ENCODE assay signal across 22 cellular contexts in genomic region chr14:77063581-77064289, GRCh38. TPM values are rescaled to one million over a fixed set of nuclear protein-coding genes. Genes with fewer than 3 reads are reported as not detected.
DNase-seq lines count a peak whose midpoint lies in the region; ATAC-seq and TF ChIP-seq lines count a peak whose summit lies in the region.
"Had no signal": no experiment of that assay in that cellular context is flagged by ENCODE, and none has a peak within 500 bp of the region (broad histone marks: within the 10 kb centered on the region; RNA-seq: fewer than 3 reads in every experiment).

No MANE protein-coding gene starts in this region.

- no peak overlapping the region for H2BK12ac ChIP-seq in mesenchymal stem cell (ENCODE audit: low read length in 2 of 2)

- no peak overlapping the region for H3K4me2 ChIP-seq in mesenchymal stem cell (ENCODE audit: low read length, poor library complexity, severe bottlenecking)

- no peak overlapping the region for H3K4me3 ChIP-seq in right cardiac atrium (ENCODE audit: low read length)
- H3K4me3 ChIP-seq in cardiac fibroblast (replicated peaks in 1 of 2; ENCODE audit: low read depth in 2 of 2, low read length in 2 of 2) = no peak overlapping the region
- no peak overlapping the region for H3K4me3 ChIP-seq in mesenchymal stem cell (ENCODE audit: insufficient read depth in 1 of 2, low read depth in 1 of 2, low read length in 2 of 2)
- H3K4me3 ChIP-seq: prostate gland, uterus had no signal

- H3K9me3 ChIP-seq in right cardiac atrium (ENCODE audit: control insufficient read depth, low read length) (no peaks in the 10 kb centered on the region), mesenchymal stem cell (ENCODE audit: control insufficient read depth, low read length) (no peaks in the 10 kb centered on the region)
- H3K9me3 ChIP-seq: BE2C, prostate gland, uterus had no signal

- H3K4ac ChIP-seq in mesenchymal stem cell (ENCODE audit: low read depth in 1 of 2, low read length in 2 of 2) = no peak overlapping the region

- H3K18ac ChIP-seq in mesenchymal stem cell (ENCODE audit: low read depth in 1 of 2, low read length in 2 of 2) = no peak overlapping the region

- H3K4me1 Mint-ChIP-seq in activated T-cell treated with anti-CD3 and anti-CD28 coated beads, Interleukin-2, amount 50 U/mL, for 4 hours (ENCODE audit: low read depth) = peaks cover 4% of the 10 kb centered on the region
- H3K4me1 Mint-ChIP-seq in stimulated activated naive B cell treated with anti-CD40 and anti-IgM and Interleukin-4, amounts not matched to agents 10 μg/mL and 1 μg/mL and 100 μg/mL, for 72 hours = peaks cover 14 to 17% of the 10 kb centered on the region in 2 donors

- H2BK5ac ChIP-seq in mesenchymal stem cell (ENCODE audit: low read depth, low read length, poor library complexity, severe bottlenecking) = no peak overlapping the region

- H2AFZ ChIP-seq in mesenchymal stem cell (ENCODE audit: low read depth, low read length) = no peak overlapping the region

- 63% methylated on average over 12 of the region's 12 CpGs for WGBS in right cardiac atrium
- 94% methylated on average over 12 of the region's 12 CpGs for WGBS in mesenchymal stem cell

- H3K27me3 ChIP-seq in right cardiac atrium (ENCODE audit: control insufficient read depth, insufficient read depth) (no peaks in the 10 kb centered on the region), mesenchymal stem cell (ENCODE audit: control insufficient read depth in 1 of 2, insufficient read depth in 1 of 2, low read length in 2 of 2) (peaks cover 0 to 4% of the 10 kb centered on the region in 2 experiments)
- H3K27me3 ChIP-seq: BE2C, uterus had no signal

- H4K91ac ChIP-seq in mesenchymal stem cell (ENCODE audit: low read length) = no peak overlapping the region

- peaks cover 3% of the 10 kb centered on the region for H3K27me3 Mint-ChIP-seq in activated T-cell treated with anti-CD3 and anti-CD28 coated beads, Interleukin-2, amount 50 U/mL, for 4 hours (ENCODE audit: low read depth)
- H3K27me3 Mint-ChIP-seq in stimulated activated naive B cell treated with anti-CD40 and anti-IgM and Interleukin-4, amounts not matched to agents 10 μg/mL and 1 μg/mL and 100 μg/mL, for 72 hours = peaks cover 0 to 6% of the 10 kb centered on the region in 2 donors

- ATAC-seq in right cardiac atrium (no peak), Right ventricle myocardium superior (ENCODE audit: poor library complexity) (no peak), GM19324 (IDR thresholded peaks at IDR 0.05; ENCODE audit: low FRiP score, unreplicated experiment) (no peak)
- ATAC-seq in activated T-cell treated with anti-CD3 and anti-CD28 coated beads, Interleukin-2, amount 50 U/mL, for 4 hours = no peak
- ATAC-seq in stimulated activated naive B cell treated with anti-CD40 and anti-IgM and Interleukin-4, amounts not matched to agents 10 μg/mL and 1 μg/mL and 100 μg/mL, for 72 hours (replicated peaks) = no peak
- ATAC-seq: activated naive CD4-positive, alpha-beta T cell treated with anti-CD3 and anti-CD28 coated beads, Interleukin-2, amount 50 U/mL, for 72 hours; activated T-cell treated with anti-CD3 and anti-CD28 coated beads, Interleukin-2, amount 50 U/mL, for 72 hours; HepG2; naive thymus-derived CD4-positive, alpha-beta T cell; Right ventricle myocardium inferior had no signal

- H3K23ac ChIP-seq in mesenchymal stem cell (ENCODE audit: low read length in 2 of 2) = no peak overlapping the region

- no peaks in the 10 kb centered on the region for H3K9me3 Mint-ChIP-seq in activated T-cell treated with anti-CD3 and anti-CD28 coated beads, Interleukin-2, amount 50 U/mL, for 4 hours
- H3K9me3 Mint-ChIP-seq in stimulated activated naive B cell treated with anti-CD40 and anti-IgM and Interleukin-4, amounts not matched to agents 10 μg/mL and 1 μg/mL and 100 μg/mL, for 72 hours = no peaks in the 10 kb centered on the region
- H3K9me3 Mint-ChIP-seq: activated naive CD4-positive, alpha-beta T cell treated with anti-CD3 and anti-CD28 coated beads, Interleukin-2, amount 50 U/mL, for 72 hours; activated T-cell treated with anti-CD3 and anti-CD28 coated beads, Interleukin-2, amount 50 U/mL, for 72 hours; naive thymus-derived CD4-positive, alpha-beta T cell had no signal

- no peak overlapping the region for H3K14ac ChIP-seq in mesenchymal stem cell (ENCODE audit: low read length in 2 of 2)

- no peaks in the 10 kb centered on the region for H3K36me3 ChIP-seq in mesenchymal stem cell (ENCODE audit: control insufficient read depth in 1 of 2, insufficient read depth in 2 of 2, low read depth in 1 of 2, low read length in 2 of 2)
- H3K36me3 ChIP-seq: BE2C, prostate gland, uterus had no signal

- peak in 2 of 3 donors; percentile 49 to 51 for DNase-seq in right cardiac atrium
- no peak for DNase-seq in Right ventricle myocardium superior
- DNase-seq in cardiac fibroblast (ENCODE audit: low read depth in 2 of 2) = peak; percentile 23 to 62
- DNase-seq in mesenchymal stem cell = no peak
- DNase-seq in activated T-cell treated with anti-CD3 and anti-CD28 coated beads, Interleukin-2, amount 50 U/mL, for 4 hours = no peak
- DNase-seq in stimulated activated naive B cell treated with anti-CD40 and anti-IgM and Interleukin-4, amounts not matched to agents 10 μg/mL and 1 μg/mL and 100 μg/mL, for 72 hours = no peak
- DNase-seq: activated CD4-positive, alpha-beta T cell treated with anti-CD3 and anti-CD28 coated beads for 1 hour; activated T-cell treated with anti-CD3 and anti-CD28 coated beads, Interleukin-2, amount 50 U/mL, for 72 hours; BE2C; EL; kidney glomerular epithelial cell; naive thymus-derived CD4-positive, alpha-beta T cell; stimulated activated CD4-positive, alpha-beta T cell treated with anti-CD3 and anti-CD28 coated beads, Interleukin-4, amount 100 ng/mL, for 24 hours; SW 1271; uterus had no signal

- no peak overlapping the region for H4K8ac ChIP-seq in mesenchymal stem cell (ENCODE audit: low read length)

- H3K4me3 Mint-ChIP-seq in activated T-cell treated with anti-CD3 and anti-CD28 coated beads, Interleukin-2, amount 50 U/mL, for 4 hours = no peak overlapping the region
- H3K4me3 Mint-ChIP-seq in stimulated activated naive B cell treated with anti-CD40 and anti-IgM and Interleukin-4, amounts not matched to agents 10 μg/mL and 1 μg/mL and 100 μg/mL, for 72 hours = no peak overlapping the region
- H3K4me3 Mint-ChIP-seq: activated T-cell treated with anti-CD3 and anti-CD28 coated beads, Interleukin-2, amount 50 U/mL, for 72 hours; naive thymus-derived CD4-positive, alpha-beta T cell had no signal

- TF ChIP-seq CTCF in cardiac fibroblast (IDR thresholded peaks at IDR 0.05; ENCODE audit: low read depth, low read length) = no peak

- peak overlapping the region; percentile 42 for H2AK5ac ChIP-seq in mesenchymal stem cell (ENCODE audit: low read length, severe bottlenecking)

- no peaks in the 10 kb centered on the region for H3K79me1 ChIP-seq in mesenchymal stem cell (replicated peaks; ENCODE audit: low read length, poor library complexity, severe bottlenecking)

- H3K4me1 ChIP-seq in right cardiac atrium (ENCODE audit: control insufficient read depth, insufficient read depth, low read length) (peaks cover 6% of the 10 kb centered on the region), mesenchymal stem cell (ENCODE audit: control insufficient read depth, insufficient read depth, low read depth, low read length) (peaks cover 18% of the 10 kb centered on the region)
- H3K4me1 ChIP-seq: prostate gland, uterus had no signal

- no peak overlapping the region for H3K9ac ChIP-seq in mesenchymal stem cell (ENCODE audit: low read length)

- H2BK120ac ChIP-seq in mesenchymal stem cell (ENCODE audit: low read depth, low read length) = no peak overlapping the region

- H2BK15ac ChIP-seq in mesenchymal stem cell (ENCODE audit: low read depth, poor library complexity, severe bottlenecking) = no peak overlapping the region

- no peaks in the 10 kb centered on the region for H3K36me3 Mint-ChIP-seq in activated T-cell treated with anti-CD3 and anti-CD28 coated beads, Interleukin-2, amount 50 U/mL, for 4 hours (ENCODE audit: insufficient read depth)
- H3K36me3 Mint-ChIP-seq in stimulated activated naive B cell treated with anti-CD40 and anti-IgM and Interleukin-4, amounts not matched to agents 10 μg/mL and 1 μg/mL and 100 μg/mL, for 72 hours = no peaks in the 10 kb centered on the region
- H3K36me3 Mint-ChIP-seq: activated naive CD4-positive, alpha-beta T cell treated with anti-CD3 and anti-CD28 coated beads, Interleukin-2, amount 50 U/mL, for 72 hours; naive thymus-derived CD4-positive, alpha-beta T cell had no signal

- no peak overlapping the region for H3K27ac Mint-ChIP-seq in stimulated activated naive B cell treated with anti-CD40 and anti-IgM and Interleukin-4, amounts not matched to agents 10 μg/mL and 1 μg/mL and 100 μg/mL, for 72 hours
- H3K27ac Mint-ChIP-seq: activated naive CD4-positive, alpha-beta T cell treated with anti-CD3 and anti-CD28 coated beads, Interleukin-2, amount 50 U/mL, for 72 hours; activated T-cell treated with anti-CD3 and anti-CD28 coated beads, Interleukin-2, amount 50 U/mL, for 72 hours had no signal

- no peak overlapping the region for H3K27ac ChIP-seq in right cardiac atrium (ENCODE audit: low read length)
- H3K27ac ChIP-seq in mesenchymal stem cell (ENCODE audit: low read length, poor library complexity, severe bottlenecking) = no peak overlapping the region
- peak overlapping the region; percentile 12 for H3K27ac ChIP-seq in temporal lobe (ENCODE audit: low read depth, low read length)
- H3K27ac ChIP-seq: epithelial cell of prostate, prostate gland, uterus had no signal

- intact Hi-C loops in right cardiac atrium (cut with DNase I) (no loop called here), Right ventricle myocardium superior (cut with DNase I) (no loop called here)

RNA-seq across cellular contexts. Expression of gene CIPC, which starts 34.3 kb away (rescaled TPM):
- total RNA-seq in right cardiac atrium = 10 to 100 TPM; 54.3 to 73.1 (median 65.9) TPM
- polyA plus RNA-seq in right cardiac atrium = 28.1 TPM
- 64.1 TPM for total RNA-seq in Right ventricle myocardium superior
- polyA plus RNA-seq in mesenchymal stem cell (2013, experiment 1 of 2) = 8.8 TPM
- 8.8 TPM for polyA plus RNA-seq in mesenchymal stem cell (2013, experiment 2 of 2)
- total RNA-seq in temporal lobe = 34.9 TPM
- 10 to 100 TPM in 1 of 3 donors, 1 to 10 TPM in 2; 9.0 to 10.2 (median 9.4) TPM for total RNA-seq in activated T-cell treated with anti-CD3 and anti-CD28 coated beads, Interleukin-2, amount 50 U/mL, for 4 hours

RNA-seq across cellular contexts. Expression of gene IRF2BPL, which starts 35.2 kb away (rescaled TPM):
- total RNA-seq in right cardiac atrium = 10 to 100 TPM; 43.5 to 61.2 (median 51.5) TPM
- polyA plus RNA-seq in right cardiac atrium = 22.0 TPM
- total RNA-seq in Right ventricle myocardium superior = 38.8 TPM
- 49.1 TPM for polyA plus RNA-seq in mesenchymal stem cell (2013, experiment 1 of 2)
- 48.1 TPM for polyA plus RNA-seq in mesenchymal stem cell (2013, experiment 2 of 2)
- 54.6 TPM for total RNA-seq in temporal lobe
- 10 to 100 TPM; 29.5 to 37.1 (median 32.7) TPM for total RNA-seq in activated T-cell treated with anti-CD3 and anti-CD28 coated beads, Interleukin-2, amount 50 U/mL, for 4 hours

Comparison
In these comparisons a context has a peak if more than half of its experiments do, and no peak if none do; other contexts are left out.
1. DNase-seq: peak in right cardiac atrium (2 of 3) and cardiac fibroblast (2 of 2); none in Right ventricle myocardium superior (single experiment), mesenchymal stem cell (single experiment), activated T-cell treated with anti-CD3 and anti-CD28 coated beads, Interleukin-2, amount 50 U/mL, for 4 hours (single experiment) and stimulated activated naive B cell treated with anti-CD40 and anti-IgM and Interleukin-4, amounts not matched to agents 10 μg/mL and 1 μg/mL and 100 μg/mL, for 72 hours (single experiment).